8 cellular contexts compared by ENCODE assay signal in the genomic region with DNA sequence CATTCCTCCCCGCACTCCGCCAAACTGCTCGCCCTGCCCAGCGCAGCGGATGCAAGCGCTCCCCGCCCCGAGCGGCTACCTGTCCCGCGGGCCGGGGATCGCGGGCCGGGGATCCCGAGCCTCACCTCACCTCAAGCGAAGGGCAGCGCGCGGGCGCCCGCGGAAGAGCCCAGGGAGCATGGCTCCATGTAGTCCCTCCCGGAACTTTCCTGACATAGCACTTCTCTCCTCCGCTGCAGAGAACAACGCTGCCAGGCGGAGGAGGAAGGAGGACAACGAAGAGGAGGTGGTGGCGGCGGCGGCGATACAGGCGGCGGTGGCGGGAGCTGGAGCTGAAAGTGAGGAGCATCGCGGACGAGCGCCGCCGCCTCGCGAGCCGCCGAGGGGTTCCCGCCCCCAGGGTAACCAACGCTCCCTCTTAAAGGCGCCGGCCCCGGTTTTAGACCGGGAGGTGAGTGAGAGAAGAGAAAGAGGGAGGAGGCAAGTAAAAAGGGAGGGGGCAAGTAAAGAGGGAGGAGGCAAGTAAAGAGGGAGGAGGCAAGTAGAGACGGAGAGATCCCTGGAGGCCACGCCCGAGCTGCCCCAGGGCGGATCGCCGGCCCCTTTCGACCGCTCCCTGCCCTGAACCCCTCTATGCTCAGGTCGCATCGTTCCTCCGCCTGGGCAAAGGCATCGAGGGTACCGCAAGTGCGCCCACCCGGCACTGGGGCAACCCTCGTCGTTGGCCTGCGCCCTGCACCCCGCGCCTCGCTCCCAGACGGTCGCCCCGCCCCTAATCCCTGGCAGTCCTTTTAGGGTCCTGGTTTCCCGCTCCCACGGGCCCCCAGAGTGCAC. TPM values are rescaled to one million over a fixed set of nuclear protein-coding genes. Genes with fewer than 3 reads are reported as not detected.
DNase-seq lines count a peak whose midpoint lies in the region; ATAC-seq and TF ChIP-seq lines count a peak whose summit lies in the region.

A gene with protein sequence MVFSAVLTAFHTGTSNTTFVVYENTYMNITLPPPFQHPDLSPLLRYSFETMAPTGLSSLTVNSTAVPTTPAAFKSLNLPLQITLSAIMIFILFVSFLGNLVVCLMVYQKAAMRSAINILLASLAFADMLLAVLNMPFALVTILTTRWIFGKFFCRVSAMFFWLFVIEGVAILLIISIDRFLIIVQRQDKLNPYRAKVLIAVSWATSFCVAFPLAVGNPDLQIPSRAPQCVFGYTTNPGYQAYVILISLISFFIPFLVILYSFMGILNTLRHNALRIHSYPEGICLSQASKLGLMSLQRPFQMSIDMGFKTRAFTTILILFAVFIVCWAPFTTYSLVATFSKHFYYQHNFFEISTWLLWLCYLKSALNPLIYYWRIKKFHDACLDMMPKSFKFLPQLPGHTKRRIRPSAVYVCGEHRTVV (minus strand): TSS at position 340 of the 834 bp plus-strand sequence. CDS start 37,746 bp downstream, outside the sequence.

- peak; percentile 92 for ATAC-seq in GM21381 (IDR thresholded peaks at IDR 0.05; ENCODE audit: unreplicated experiment)
- ATAC-seq in Panc1: peak; percentile 95

- H3K27me3 Mint-ChIP-seq in activated T-helper 2 cell treated with anti-CD3 and anti-CD28 coated beads, Interferon-gamma antibody, Interleukin-2, Interleukin-4, amounts not matched to agents 10 μg/mL and 5 μg/mL and 100 μg/mL, durations not matched to agents 14 hours and 24 hours and 36 hours (ENCODE audit: low read depth): peaks cover 24% of the 10 kb centered on the region

- intact Hi-C loops in Panc1 (cut with micrococcal nuclease; ENCODE audit: unreplicated experiment): no loop called here
- intact Hi-C loops in activated T-helper 2 cell treated with anti-CD3 and anti-CD28 coated beads, Interferon-gamma antibody, Interleukin-2, Interleukin-4, amounts not matched to agents 10 μg/mL and 5 μg/mL and 100 μg/mL, durations not matched to agents 14 hours and 24 hours and 36 hours (cut with micrococcal nuclease): loop anchor here (1.0 to 5.0 kb wide), 6 partner anchors 21 to 446 kb away; a partner anchor contains a TSS

- H2AFZ ChIP-seq in neuron (ENCODE audit: low read depth, low read length): peak within 1 kb of the TSS; percentile 96

- H3K27ac Mint-ChIP-seq in activated T-helper 2 cell treated with anti-CD3 and anti-CD28 coated beads, Interferon-gamma antibody, Interleukin-2, Interleukin-4, amounts not matched to agents 10 μg/mL and 5 μg/mL and 100 μg/mL, durations not matched to agents 14 hours and 24 hours and 36 hours: peak within 1 kb of the TSS; percentile 43

- H3K27me3 ChIP-seq in Panc1 (ENCODE audit: control insufficient read depth, insufficient read depth, low read length): peaks cover 15% of the 10 kb centered on the region; the same call in 1 of the 2 replicates
- H3K27me3 ChIP-seq in neuron (ENCODE audit: insufficient read depth, low read length): peaks cover 9% of the 10 kb centered on the region
- peaks cover 0 to 11% (median 0%) of the 10 kb centered on the region in 5 donors for H3K27me3 ChIP-seq in subcutaneous abdominal adipose tissue (ENCODE audit: control insufficient read depth in 5 of 5, insufficient read depth in 4 of 5, low read length in 5 of 5)

- peak within 1 kb of the TSS; percentile 48 to 78 (median 57) for H3K9ac ChIP-seq in subcutaneous abdominal adipose tissue (ENCODE audit: low read length in 5 of 5)

- H3K36me3 ChIP-seq in Panc1 (ENCODE audit: control insufficient read depth, insufficient read depth, low read length): no peaks in the 10 kb centered on the region
- no peaks in the 10 kb centered on the region for H3K36me3 ChIP-seq in neuron (ENCODE audit: insufficient read depth, low read length)
- H3K36me3 ChIP-seq in subcutaneous abdominal adipose tissue (ENCODE audit: control insufficient read depth in 5 of 5, insufficient read depth in 5 of 5, low read length in 5 of 5): no peaks in the 10 kb centered on the region

- H3K4me1 Mint-ChIP-seq in activated T-helper 2 cell treated with anti-CD3 and anti-CD28 coated beads, Interferon-gamma antibody, Interleukin-2, Interleukin-4, amounts not matched to agents 10 μg/mL and 5 μg/mL and 100 μg/mL, durations not matched to agents 14 hours and 24 hours and 36 hours (ENCODE audit: low read depth): peaks cover 34% of the 10 kb centered on the region

- H3K4me3 Mint-ChIP-seq in activated T-helper 2 cell treated with anti-CD3 and anti-CD28 coated beads, Interferon-gamma antibody, Interleukin-2, Interleukin-4, amounts not matched to agents 10 μg/mL and 5 μg/mL and 100 μg/mL, durations not matched to agents 14 hours and 24 hours and 36 hours (ENCODE audit: low read depth): peak within 1 kb of the TSS; percentile 90

- H3K27ac ChIP-seq in Panc1 (ENCODE audit: low read length) (peak within 1 kb of the TSS; percentile 45), subcutaneous abdominal adipose tissue (ENCODE audit: low read depth, low read length) (no peak within 1 kb of the TSS)

- peak within 1 kb of the TSS; percentile 69 to 80 for H3K4me3 ChIP-seq in Panc1 (ENCODE audit: low read depth in 2 of 2, low read length in 2 of 2)
- H3K4me3 ChIP-seq in foreskin fibroblast (ENCODE audit: low read depth in 1 of 2, low read length in 2 of 2): peak within 1 kb of the TSS; percentile 60 to 71
- H3K4me3 ChIP-seq in neuron (ENCODE audit: low read length): peak within 1 kb of the TSS; percentile 75
- H3K4me3 ChIP-seq in subcutaneous abdominal adipose tissue (ENCODE audit: low read depth in 1 of 5, low read length in 5 of 5): peak within 1 kb of the TSS; percentile 70 to 88 (median 80)

- BruUV-seq in Panc1 (replicated peaks; lab: Mats Ljungman, UMichigan): no TSS peak

- POLR2A ChIA-PET in Panc1 (lab: Charles Lee): no interaction called here

- H3K36me3 Mint-ChIP-seq in activated T-helper 2 cell treated with anti-CD3 and anti-CD28 coated beads, Interferon-gamma antibody, Interleukin-2, Interleukin-4, amounts not matched to agents 10 μg/mL and 5 μg/mL and 100 μg/mL, durations not matched to agents 14 hours and 24 hours and 36 hours (ENCODE audit: low read depth): peaks cover 4% of the 10 kb centered on the region

- no peaks in the 10 kb centered on the region for H3K9me3 ChIP-seq in Panc1 (ENCODE audit: control insufficient read depth, insufficient read depth, low read depth, low read length)
- no peaks in the 10 kb centered on the region for H3K9me3 ChIP-seq in neuron (ENCODE audit: low read length)
- no peaks in the 10 kb centered on the region for H3K9me3 ChIP-seq in subcutaneous abdominal adipose tissue (ENCODE audit: control insufficient read depth in 5 of 5, low read length in 5 of 5)

- DNase-seq in DMS114 treated with DMSO at 0.1 percent for 48 hours (lab: John Stamatoyannopoulos, UW; ENCODE audit: unreplicated experiment) (peak; percentile 23), HT-29 (ENCODE audit: low spot score) (peak; percentile 47), Panc1 (ENCODE audit: low read depth, low spot score) (no peak), foreskin fibroblast (peak; percentile 68 to 92)
- peak; percentile 84 for DNase-seq in activated T-helper 2 cell treated with anti-CD3 and anti-CD28 coated beads, Interferon-gamma antibody, Interleukin-2, Interleukin-4, amounts not matched to agents 10 μg/mL and 5 μg/mL and 100 μg/mL, durations not matched to agents 14 hours and 24 hours and 36 hours (ENCODE audit: low spot score)

- in situ Hi-C loops in Panc1 (cut with HindIII; ENCODE audit: low pct_unique_long_range_greater_than_20kb, low sequenced_read_pairs): no loop called here

- H3K9me3 Mint-ChIP-seq in activated T-helper 2 cell treated with anti-CD3 and anti-CD28 coated beads, Interferon-gamma antibody, Interleukin-2, Interleukin-4, amounts not matched to agents 10 μg/mL and 5 μg/mL and 100 μg/mL, durations not matched to agents 14 hours and 24 hours and 36 hours: no peaks in the 10 kb centered on the region

- TF ChIP-seq CTCF in Panc1 (IDR thresholded peaks at IDR 0.05): no peak
- no peak for TF ChIP-seq CTCF in foreskin fibroblast (IDR thresholded peaks at IDR 0.05; ENCODE audit: low read depth, low read length)

- H3K4me1 ChIP-seq in Panc1 (ENCODE audit: control insufficient read depth, insufficient read depth, low read length) (peaks cover 5% of the 10 kb centered on the region; the same call in 1 of the 2 replicates), neuron (ENCODE audit: insufficient read depth, low read length) (peaks cover 10% of the 10 kb centered on the region), subcutaneous abdominal adipose tissue (ENCODE audit: control insufficient read depth in 5 of 5, insufficient read depth in 5 of 5, low read length in 5 of 5) (peaks cover 0 to 19% (median 16%) of the 10 kb centered on the region in 5 donors)

- CTCF ChIA-PET in Panc1 (lab: Charles Lee): interaction anchor here (0.7 kb wide), 1 partner anchor 266 kb away, joined by 4 read pairs; no protein-coding TSS in a partner anchor

RNA-seq across cellular contexts. Expression of the gene that starts here (rescaled TPM):
- total RNA-seq in HT-29 (2014; rRNA removed; shearing (Covaris generic)): 0.13 TPM in 1 of 2 replicates, not detected in the other
- total RNA-seq in Panc1 (2021; ENCODE audit: unreplicated experiment): 0.95 TPM
- polyA plus RNA-seq in Panc1 (2012; ENCODE audit: insufficient read length): 0.36 TPM
- 4.5 and 5.0 TPM in 2 replicates for total RNA-seq in activated T-helper 2 cell treated with anti-CD3 and anti-CD28 coated beads, Interferon-gamma antibody, Interleukin-2, Interleukin-4, amounts not matched to agents 10 μg/mL and 5 μg/mL and 100 μg/mL, durations not matched to agents 14 hours and 24 hours and 36 hours

Comparison
In these comparisons a context has a peak if more than half of its experiments do, and no peak if none do; other contexts are left out.
1. Peak in DNase-seq in HT-29; RNA of the gene not detected or under 1 TPM.
2. Peak in ATAC-seq, H3K4me3 ChIP-seq and H3K27ac ChIP-seq in Panc1; RNA of the gene not detected or under 1 TPM.